Comparison of ENCODE assay signal across 8 cellular contexts in genomic region chr1:46244656-46245371, GRCh38. TPM values are rescaled to one million over a fixed set of nuclear protein-coding genes. Genes with fewer than 3 reads are reported as not detected.
DNase-seq lines count a peak whose midpoint lies in the region; ATAC-seq, FAIRE-seq and TF ChIP-seq lines count a peak whose summit lies in the region.

No MANE protein-coding gene starts in this region.

- peak; percentile 22 for DNase-seq in activated CD4-positive, alpha-beta memory T cell treated with anti-CD3 and anti-CD28 coated beads, Interleukin-2, amount 10 ng/mL, durations not matched to agents 7 days and 5 days
- DNase-seq in activated CD4-positive, alpha-beta memory T cell treated with anti-CD3 and anti-CD28 coated beads for 36 hours: no peak
- DNase-seq in LHCN-M2 (ENCODE audit: low read depth) (peak; percentile 33), T47D (ENCODE audit: low read depth in 1 of 2, low spot score in 1 of 2) (peak; percentile 30 to 51), pancreas (no peak)

- in situ Hi-C loops in T47D (cut with HindIII; ENCODE audit: low pct_unique_long_range_greater_than_20kb, low sequenced_read_pairs): no loop called here

- H3K27ac Mint-ChIP-seq in activated CD4-positive, alpha-beta memory T cell treated with anti-CD3 and anti-CD28 coated beads, Interleukin-2, amount 10 ng/mL, durations not matched to agents 7 days and 5 days: no peak overlapping the region
- H3K27ac Mint-ChIP-seq in activated CD4-positive, alpha-beta memory T cell treated with anti-CD3 and anti-CD28 coated beads for 36 hours: no peak overlapping the region

- H3K4me3 Mint-ChIP-seq in activated CD4-positive, alpha-beta memory T cell treated with anti-CD3 and anti-CD28 coated beads, Interleukin-2, amount 10 ng/mL, durations not matched to agents 7 days and 5 days: no peak overlapping the region
- H3K4me3 Mint-ChIP-seq in activated CD4-positive, alpha-beta memory T cell treated with anti-CD3 and anti-CD28 coated beads for 36 hours: no peak overlapping the region

- H3K27me3 ChIP-seq in pancreas: no peaks in the 10 kb centered on the region

- CTCF ChIA-PET in activated CD4-positive, alpha-beta memory T cell treated with anti-CD3 and anti-CD28 coated beads, Interleukin-2, amount 10 ng/mL, durations not matched to agents 7 days and 5 days (lab: Charles Lee): interaction anchor here (0.6 to 2.2 kb wide), 22 partner anchors 9 to 1892 kb away, joined by 3 to 46 read pairs (median 4); partner anchors contain the start of genes LRRC41 and UQCRH
- CTCF ChIA-PET in activated CD4-positive, alpha-beta memory T cell treated with anti-CD3 and anti-CD28 coated beads for 36 hours (lab: Charles Lee): interaction anchor here (0.6 to 4.1 kb wide), 16 partner anchors 10 to 609 kb away, joined by 3 to 44 read pairs (median 4); partner anchors contain the start of gene NSUN4

- peak in 3 of 4 donors; percentile 10 to 12 (median 11) for TF ChIP-seq CTCF in pancreas (IDR thresholded peaks at IDR 0.05)

- no peaks in the 10 kb centered on the region for H3K36me3 ChIP-seq in pancreas

- H3K36me3 Mint-ChIP-seq in activated CD4-positive, alpha-beta memory T cell treated with anti-CD3 and anti-CD28 coated beads, Interleukin-2, amount 10 ng/mL, durations not matched to agents 7 days and 5 days (ENCODE audit: low read depth): peaks cover 13% of the 10 kb centered on the region
- peaks cover 16% of the 10 kb centered on the region for H3K36me3 Mint-ChIP-seq in activated CD4-positive, alpha-beta memory T cell treated with anti-CD3 and anti-CD28 coated beads for 36 hours

- peaks cover 30% of the 10 kb centered on the region for H3K4me1 Mint-ChIP-seq in activated CD4-positive, alpha-beta memory T cell treated with anti-CD3 and anti-CD28 coated beads, Interleukin-2, amount 10 ng/mL, durations not matched to agents 7 days and 5 days
- H3K4me1 Mint-ChIP-seq in activated CD4-positive, alpha-beta memory T cell treated with anti-CD3 and anti-CD28 coated beads for 36 hours (ENCODE audit: low read depth): peaks cover 22% of the 10 kb centered on the region

- POLR2A ChIA-PET in activated CD4-positive, alpha-beta memory T cell treated with anti-CD3 and anti-CD28 coated beads, Interleukin-2, amount 10 ng/mL, durations not matched to agents 7 days and 5 days (lab: Charles Lee): interaction anchor here (0.6 to 1.7 kb wide), 4 partner anchors 13 to 104 kb away, joined by 3 to 9 read pairs (median 6); partner anchors contain the start of genes LRRC41, NSUN4 and UQCRH
- POLR2A ChIA-PET in activated CD4-positive, alpha-beta memory T cell treated with anti-CD3 and anti-CD28 coated beads for 36 hours (lab: Charles Lee): interaction anchor here (0.7 to 1.0 kb wide), 2 partner anchors 29 to 103 kb away, joined by 3 to 10 read pairs; no protein-coding TSS in a partner anchor

- no peaks in the 10 kb centered on the region for H3K9me3 Mint-ChIP-seq in activated CD4-positive, alpha-beta memory T cell treated with anti-CD3 and anti-CD28 coated beads, Interleukin-2, amount 10 ng/mL, durations not matched to agents 7 days and 5 days
- H3K9me3 Mint-ChIP-seq in activated CD4-positive, alpha-beta memory T cell treated with anti-CD3 and anti-CD28 coated beads for 36 hours: no peaks in the 10 kb centered on the region

- H3K27me3 Mint-ChIP-seq in activated CD4-positive, alpha-beta memory T cell treated with anti-CD3 and anti-CD28 coated beads, Interleukin-2, amount 10 ng/mL, durations not matched to agents 7 days and 5 days: no peaks in the 10 kb centered on the region
- H3K27me3 Mint-ChIP-seq in activated CD4-positive, alpha-beta memory T cell treated with anti-CD3 and anti-CD28 coated beads for 36 hours: no peaks in the 10 kb centered on the region

- H3K4me3 ChIP-seq in pancreas: no peak overlapping the region

- no peaks in the 10 kb centered on the region for H3K9me3 ChIP-seq in pancreas

- H3K4me1 ChIP-seq in pancreas: no peaks in the 10 kb centered on the region

- 43 to 51% methylated on average over 3 of the region's 3 CpGs for WGBS in pancreas, 2 donors

- intact Hi-C loops in activated CD4-positive, alpha-beta memory T cell treated with anti-CD3 and anti-CD28 coated beads for 36 hours (cut with micrococcal nuclease): no loop called here
- intact Hi-C loops in pancreas (cut with DNase I): loop anchor here in 1 of 3 donors (10.0 kb wide), 1 partner anchor 100 kb away; the partner anchor contains the start of gene NSUN4

- FAIRE-seq in pancreas (lab: Jason Lieb, UNC): no peak

- no peak for ATAC-seq in pancreas
- ATAC-seq in GM21737 (IDR thresholded peaks at IDR 0.05; ENCODE audit: unreplicated experiment): no peak
- ATAC-seq in HG03442 (IDR thresholded peaks at IDR 0.05; ENCODE audit: unreplicated experiment): no peak
- no peak for ATAC-seq in HG03039 (IDR thresholded peaks at IDR 0.05; ENCODE audit: unreplicated experiment)

- no peak overlapping the region for H3K27ac ChIP-seq in pancreas

RNA-seq across cellular contexts. Expression of gene RAD54L, which starts 2.7 kb away (rescaled TPM):
- total RNA-seq in activated CD4-positive, alpha-beta memory T cell treated with anti-CD3 and anti-CD28 coated beads, Interleukin-2, amount 10 ng/mL, durations not matched to agents 7 days and 5 days: 10 to 100 TPM; 43.9 to 44.0 TPM
- total RNA-seq in activated CD4-positive, alpha-beta memory T cell treated with anti-CD3 and anti-CD28 coated beads for 36 hours: 10 to 100 TPM; 64.9 to 65.0 TPM
- total RNA-seq in LHCN-M2 (2014; rRNA removed) (14.7 and 16.6 TPM in 2 replicates), pancreas (under 1 TPM in 5 of 6 donors, not detected in 1; 0.39 to 0.66 (median 0.43) TPM)
- 6.9 TPM for polyA plus RNA-seq in LHCN-M2 (2012)
- polyA plus RNA-seq in pancreas: under 1 TPM; 0.23 to 0.61 TPM

RNA-seq across cellular contexts. Expression of gene LURAP1, which starts 41.7 kb away (rescaled TPM):
- under 1 TPM; 0.15 to 0.20 TPM for total RNA-seq in activated CD4-positive, alpha-beta memory T cell treated with anti-CD3 and anti-CD28 coated beads, Interleukin-2, amount 10 ng/mL, durations not matched to agents 7 days and 5 days
- under 1 TPM; 0.21 to 0.27 TPM for total RNA-seq in activated CD4-positive, alpha-beta memory T cell treated with anti-CD3 and anti-CD28 coated beads for 36 hours
- total RNA-seq in LHCN-M2 (2014; rRNA removed): 1.3 and 2.4 TPM in 2 replicates
- 0.62 TPM for polyA plus RNA-seq in LHCN-M2 (2012)
- under 1 TPM; 0.09 to 0.56 (median 0.20) TPM for total RNA-seq in pancreas
- under 1 TPM; 0.40 to 0.68 TPM for polyA plus RNA-seq in pancreas

RNA-seq across cellular contexts. Expression of gene POMGNT1, which starts 46.6 kb away (rescaled TPM):
- total RNA-seq in activated CD4-positive, alpha-beta memory T cell treated with anti-CD3 and anti-CD28 coated beads, Interleukin-2, amount 10 ng/mL, durations not matched to agents 7 days and 5 days: 10 to 100 TPM; 27.4 to 28.5 TPM
- 10 to 100 TPM; 43.6 to 44.1 TPM for total RNA-seq in activated CD4-positive, alpha-beta memory T cell treated with anti-CD3 and anti-CD28 coated beads for 36 hours
- total RNA-seq in LHCN-M2 (2014; rRNA removed) (136 and 149 TPM in 2 replicates), pancreas (10 to 100 TPM; 23.5 to 40.6 (median 32.9) TPM)
- 113 TPM for polyA plus RNA-seq in LHCN-M2 (2012)
- polyA plus RNA-seq in pancreas: 10 to 100 TPM; 40.9 to 59.2 TPM

RNA-seq across cellular contexts. Expression of gene LRRC41, which starts 58.6 kb away (rescaled TPM):
- total RNA-seq in activated CD4-positive, alpha-beta memory T cell treated with anti-CD3 and anti-CD28 coated beads, Interleukin-2, amount 10 ng/mL, durations not matched to agents 7 days and 5 days: 10 to 100 TPM; 40.3 to 41.7 TPM
- total RNA-seq in activated CD4-positive, alpha-beta memory T cell treated with anti-CD3 and anti-CD28 coated beads for 36 hours: 10 to 100 TPM; 31.4 to 34.6 TPM
- 106 and 107 TPM in 2 replicates for total RNA-seq in LHCN-M2 (2014; rRNA removed)
- polyA plus RNA-seq in LHCN-M2 (2012): 59.3 TPM
- total RNA-seq in pancreas: 10 to 100 TPM; 20.9 to 31.3 (median 26.2) TPM
- polyA plus RNA-seq in pancreas: 10 to 100 TPM; 19.8 to 30.3 TPM

RNA-seq across cellular contexts. Expression of gene UQCRH, which starts 58.7 kb away (rescaled TPM):
- 100 to 1,000 TPM; 266 to 274 TPM for total RNA-seq in activated CD4-positive, alpha-beta memory T cell treated with anti-CD3 and anti-CD28 coated beads, Interleukin-2, amount 10 ng/mL, durations not matched to agents 7 days and 5 days
- total RNA-seq in activated CD4-positive, alpha-beta memory T cell treated with anti-CD3 and anti-CD28 coated beads for 36 hours: 100 to 1,000 TPM; 351 to 353 TPM
- total RNA-seq in LHCN-M2 (2014; rRNA removed) (428 and 432 TPM in 2 replicates), pancreas (10 to 100 TPM; 51.8 to 83.1 (median 69.2) TPM)
- polyA plus RNA-seq in LHCN-M2 (2012): 647 TPM
- polyA plus RNA-seq in pancreas: 100 to 1,000 TPM; 141 to 183 TPM

Comparison
In these comparisons a context has a peak if more than half of its experiments do, and no peak if none do; other contexts are left out.
1. DNase-seq: peak in activated CD4-positive, alpha-beta memory T cell treated with anti-CD3 and anti-CD28 coated beads, Interleukin-2, amount 10 ng/mL, durations not matched to agents 7 days and 5 days (single experiment), LHCN-M2 (single experiment) and T47D (2 of 2); none in activated CD4-positive, alpha-beta memory T cell treated with anti-CD3 and anti-CD28 coated beads for 36 hours (single experiment) and pancreas (0 of 6).